ENCODE assay signal across 1 cellular context in the genomic region with DNA sequence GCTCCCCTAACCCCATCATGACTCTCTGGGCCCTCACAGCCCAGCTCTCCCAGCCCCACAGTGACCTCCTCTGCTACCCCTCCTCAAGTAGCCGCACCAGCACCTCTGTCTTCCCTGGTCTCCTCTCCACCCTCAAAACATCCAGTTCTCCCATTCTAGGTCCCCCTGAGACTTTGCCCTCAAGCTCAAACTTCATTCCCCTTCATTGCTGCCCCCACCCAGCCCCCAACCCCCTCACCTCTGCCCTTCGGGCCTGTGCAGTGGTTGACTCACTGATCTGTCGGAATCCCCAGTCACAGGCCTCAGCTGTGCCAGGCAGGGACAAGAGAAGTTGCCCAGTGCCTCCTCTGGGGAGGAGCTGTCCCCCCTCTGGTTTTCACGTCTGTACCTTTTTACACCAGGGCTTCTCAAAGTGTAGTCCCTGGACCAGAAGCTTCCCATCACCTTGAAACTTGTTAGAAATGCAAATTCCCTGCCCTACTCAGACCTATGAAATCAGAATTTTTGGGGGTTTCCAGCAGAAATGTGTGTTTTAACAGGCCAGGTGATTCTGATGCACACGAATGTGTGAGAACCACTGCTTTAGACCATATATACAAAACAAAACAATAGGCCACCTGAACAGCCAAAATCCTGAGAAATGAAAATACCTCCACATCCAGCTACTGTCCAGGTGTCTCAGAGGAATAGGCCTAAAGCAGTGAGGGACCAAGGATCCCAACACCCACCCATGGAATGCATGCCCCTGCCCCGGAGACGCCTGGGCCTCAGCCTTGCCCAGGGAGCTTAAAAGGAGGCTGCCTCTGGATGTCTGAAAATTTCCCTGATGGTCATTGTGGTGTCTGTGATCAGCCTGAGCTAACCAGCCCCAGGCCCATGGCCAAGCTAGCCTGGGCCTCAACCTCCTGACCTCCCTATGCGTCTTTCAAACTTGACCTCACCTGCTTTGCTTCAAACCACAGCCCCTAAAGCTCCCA.
TF ChIP-seq lines count a peak whose summit lies in the region.

No MANE protein-coding gene starts in this region.

TF ChIP-seq in HepG2, 621 proteins besides CTCF, POLR2A, EP300 and RAD21 (continues in another document):
- TF ChIP-seq, protein P1, sequence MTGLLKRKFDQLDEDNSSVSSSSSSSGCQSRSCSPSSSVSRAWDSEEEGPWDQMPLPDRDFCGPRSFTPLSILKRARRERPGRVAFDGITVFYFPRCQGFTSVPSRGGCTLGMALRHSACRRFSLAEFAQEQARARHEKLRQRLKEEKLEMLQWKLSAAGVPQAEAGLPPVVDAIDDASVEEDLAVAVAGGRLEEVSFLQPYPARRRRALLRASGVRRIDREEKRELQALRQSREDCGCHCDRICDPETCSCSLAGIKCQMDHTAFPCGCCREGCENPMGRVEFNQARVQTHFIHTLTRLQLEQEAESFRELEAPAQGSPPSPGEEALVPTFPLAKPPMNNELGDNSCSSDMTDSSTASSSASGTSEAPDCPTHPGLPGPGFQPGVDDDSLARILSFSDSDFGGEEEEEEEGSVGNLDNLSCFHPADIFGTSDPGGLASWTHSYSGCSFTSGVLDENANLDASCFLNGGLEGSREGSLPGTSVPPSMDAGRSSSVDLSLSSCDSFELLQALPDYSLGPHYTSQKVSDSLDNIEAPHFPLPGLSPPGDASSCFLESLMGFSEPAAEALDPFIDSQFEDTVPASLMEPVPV (CRISPR knock-in tag; IDR thresholded peaks at IDR 0.05): no peak; the same call in 1 of the 2 replicates
- TF ChIP-seq, protein P2, sequence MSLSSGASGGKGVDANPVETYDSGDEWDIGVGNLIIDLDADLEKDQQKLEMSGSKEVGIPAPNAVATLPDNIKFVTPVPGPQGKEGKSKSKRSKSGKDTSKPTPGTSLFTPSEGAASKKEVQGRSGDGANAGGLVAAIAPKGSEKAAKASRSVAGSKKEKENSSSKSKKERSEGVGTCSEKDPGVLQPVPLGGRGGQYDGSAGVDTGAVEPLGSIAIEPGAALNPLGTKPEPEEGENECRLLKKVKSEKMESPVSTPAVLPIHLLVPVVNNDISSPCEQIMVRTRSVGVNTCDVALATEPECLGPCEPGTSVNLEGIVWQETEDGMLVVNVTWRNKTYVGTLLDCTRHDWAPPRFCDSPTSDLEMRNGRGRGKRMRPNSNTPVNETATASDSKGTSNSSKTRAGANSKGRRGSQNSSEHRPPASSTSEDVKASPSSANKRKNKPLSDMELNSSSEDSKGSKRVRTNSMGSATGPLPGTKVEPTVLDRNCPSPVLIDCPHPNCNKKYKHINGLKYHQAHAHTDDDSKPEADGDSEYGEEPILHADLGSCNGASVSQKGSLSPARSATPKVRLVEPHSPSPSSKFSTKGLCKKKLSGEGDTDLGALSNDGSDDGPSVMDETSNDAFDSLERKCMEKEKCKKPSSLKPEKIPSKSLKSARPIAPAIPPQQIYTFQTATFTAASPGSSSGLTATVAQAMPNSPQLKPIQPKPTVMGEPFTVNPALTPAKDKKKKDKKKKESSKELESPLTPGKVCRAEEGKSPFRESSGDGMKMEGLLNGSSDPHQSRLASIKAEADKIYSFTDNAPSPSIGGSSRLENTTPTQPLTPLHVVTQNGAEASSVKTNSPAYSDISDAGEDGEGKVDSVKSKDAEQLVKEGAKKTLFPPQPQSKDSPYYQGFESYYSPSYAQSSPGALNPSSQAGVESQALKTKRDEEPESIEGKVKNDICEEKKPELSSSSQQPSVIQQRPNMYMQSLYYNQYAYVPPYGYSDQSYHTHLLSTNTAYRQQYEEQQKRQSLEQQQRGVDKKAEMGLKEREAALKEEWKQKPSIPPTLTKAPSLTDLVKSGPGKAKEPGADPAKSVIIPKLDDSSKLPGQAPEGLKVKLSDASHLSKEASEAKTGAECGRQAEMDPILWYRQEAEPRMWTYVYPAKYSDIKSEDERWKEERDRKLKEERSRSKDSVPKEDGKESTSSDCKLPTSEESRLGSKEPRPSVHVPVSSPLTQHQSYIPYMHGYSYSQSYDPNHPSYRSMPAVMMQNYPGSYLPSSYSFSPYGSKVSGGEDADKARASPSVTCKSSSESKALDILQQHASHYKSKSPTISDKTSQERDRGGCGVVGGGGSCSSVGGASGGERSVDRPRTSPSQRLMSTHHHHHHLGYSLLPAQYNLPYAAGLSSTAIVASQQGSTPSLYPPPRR (CRISPR knock-in tag; IDR thresholded peaks at IDR 0.05; ENCODE audit: borderline replicate concordance): 0 out of 2 replicates have a peak, but pooled peaks have one; percentile 5
- TF ChIP-seq, protein P3, sequence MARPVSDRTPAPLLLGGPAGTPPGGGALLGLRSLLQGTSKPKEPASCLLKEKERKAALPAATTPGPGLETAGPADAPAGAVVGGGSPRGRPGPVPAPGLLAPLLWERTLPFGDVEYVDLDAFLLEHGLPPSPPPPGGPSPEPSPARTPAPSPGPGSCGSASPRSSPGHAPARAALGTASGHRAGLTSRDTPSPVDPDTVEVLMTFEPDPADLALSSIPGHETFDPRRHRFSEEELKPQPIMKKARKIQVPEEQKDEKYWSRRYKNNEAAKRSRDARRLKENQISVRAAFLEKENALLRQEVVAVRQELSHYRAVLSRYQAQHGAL (CRISPR knock-in tag; IDR thresholded peaks at IDR 0.05; ENCODE audit: not compliant biosample characterization): no peak
- TF ChIP-seq ZNF619 (CRISPR knock-in tag; IDR thresholded peaks at IDR 0.05) (peak; percentile 72; the same call in 1 of the 2 replicates), ZNF567 (CRISPR knock-in tag; IDR thresholded peaks at IDR 0.05; ENCODE audit: borderline replicate concordance) (no peak), EEA1 (CRISPR knock-in tag; IDR thresholded peaks at IDR 0.05; ENCODE audit: borderline replicate concordance) (no peak), STAT5B (CRISPR knock-in tag; IDR thresholded peaks at IDR 0.05) (no peak), YY1 (IDR thresholded peaks at IDR 0.05; ENCODE audit: insufficient read depth, insufficient replicate concordance, low read depth, low read length) (no peak), ZNF20 (CRISPR knock-in tag; IDR thresholded peaks at IDR 0.05) (no peak), ZNF788 (CRISPR knock-in tag; IDR thresholded peaks at IDR 0.05; ENCODE audit: borderline replicate concordance) (no peak), RBM39 (IDR thresholded peaks at IDR 0.05; ENCODE audit: low read depth, low read length, poor library complexity, severe bottlenecking) (no peak), NONO (IDR thresholded peaks at IDR 0.05) (no peak), NONO (CRISPR knock-in tag; conservative IDR thresholded peaks at IDR 0.05) (peak; percentile 75), TEAD3 (CRISPR knock-in tag; optimal IDR thresholded peaks at IDR 0.05; ENCODE audit: borderline replicate concordance) (peak; percentile 37), HNRNPUL1 (IDR thresholded peaks at IDR 0.05; ENCODE audit: low read depth, low read length) (no peak), SRY (CRISPR knock-in tag; IDR thresholded peaks at IDR 0.05) (no peak), FOSL1 (CRISPR knock-in tag; IDR thresholded peaks at IDR 0.05; ENCODE audit: borderline replicate concordance) (no peak), KAT2B (IDR thresholded peaks at IDR 0.05; ENCODE audit: borderline replicate concordance, low read depth, low read length) (no peak), TCF12 (IDR thresholded peaks at IDR 0.05) (no peak), TCF12 (CRISPR knock-in tag; IDR thresholded peaks at IDR 0.05) (no peak), ZNF780A (CRISPR knock-in tag; IDR thresholded peaks at IDR 0.05) (0 out of 2 replicates have a peak, but pooled peaks have one; percentile 32), ZNF839 (CRISPR knock-in tag; IDR thresholded peaks at IDR 0.05; ENCODE audit: borderline replicate concordance) (no peak), ZNF644 (CRISPR knock-in tag; IDR thresholded peaks at IDR 0.05; ENCODE audit: low read depth) (no peak)
- TF ChIP-seq, protein P4, sequence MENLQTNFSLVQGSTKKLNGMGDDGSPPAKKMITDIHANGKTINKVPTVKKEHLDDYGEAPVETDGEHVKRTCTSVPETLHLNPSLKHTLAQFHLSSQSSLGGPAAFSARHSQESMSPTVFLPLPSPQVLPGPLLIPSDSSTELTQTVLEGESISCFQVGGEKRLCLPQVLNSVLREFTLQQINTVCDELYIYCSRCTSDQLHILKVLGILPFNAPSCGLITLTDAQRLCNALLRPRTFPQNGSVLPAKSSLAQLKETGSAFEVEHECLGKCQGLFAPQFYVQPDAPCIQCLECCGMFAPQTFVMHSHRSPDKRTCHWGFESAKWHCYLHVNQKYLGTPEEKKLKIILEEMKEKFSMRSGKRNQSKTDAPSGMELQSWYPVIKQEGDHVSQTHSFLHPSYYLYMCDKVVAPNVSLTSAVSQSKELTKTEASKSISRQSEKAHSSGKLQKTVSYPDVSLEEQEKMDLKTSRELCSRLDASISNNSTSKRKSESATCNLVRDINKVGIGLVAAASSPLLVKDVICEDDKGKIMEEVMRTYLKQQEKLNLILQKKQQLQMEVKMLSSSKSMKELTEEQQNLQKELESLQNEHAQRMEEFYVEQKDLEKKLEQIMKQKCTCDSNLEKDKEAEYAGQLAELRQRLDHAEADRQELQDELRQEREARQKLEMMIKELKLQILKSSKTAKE (CRISPR knock-in tag; IDR thresholded peaks at IDR 0.05; ENCODE audit: borderline replicate concordance): 0 out of 2 replicates have a peak, but pooled peaks have one; percentile 20
- TF ChIP-seq, protein P5, sequence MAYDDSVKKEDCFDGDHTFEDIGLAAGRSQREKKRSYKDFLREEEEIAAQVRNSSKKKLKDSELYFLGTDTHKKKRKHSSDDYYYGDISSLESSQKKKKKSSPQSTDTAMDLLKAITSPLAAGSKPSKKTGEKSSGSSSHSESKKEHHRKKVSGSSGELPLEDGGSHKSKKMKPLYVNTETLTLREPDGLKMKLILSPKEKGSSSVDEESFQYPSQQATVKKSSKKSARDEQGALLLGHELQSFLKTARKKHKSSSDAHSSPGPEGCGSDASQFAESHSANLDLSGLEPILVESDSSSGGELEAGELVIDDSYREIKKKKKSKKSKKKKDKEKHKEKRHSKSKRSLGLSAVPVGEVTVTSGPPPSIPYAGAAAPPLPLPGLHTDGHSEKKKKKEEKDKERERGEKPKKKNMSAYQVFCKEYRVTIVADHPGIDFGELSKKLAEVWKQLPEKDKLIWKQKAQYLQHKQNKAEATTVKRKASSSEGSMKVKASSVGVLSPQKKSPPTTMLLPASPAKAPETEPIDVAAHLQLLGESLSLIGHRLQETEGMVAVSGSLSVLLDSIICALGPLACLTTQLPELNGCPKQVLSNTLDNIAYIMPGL (CRISPR knock-in tag; IDR thresholded peaks at IDR 0.05; ENCODE audit: borderline replicate concordance in 1 of 2, low read depth in 1 of 2): no peak
- TF ChIP-seq, protein P6, sequence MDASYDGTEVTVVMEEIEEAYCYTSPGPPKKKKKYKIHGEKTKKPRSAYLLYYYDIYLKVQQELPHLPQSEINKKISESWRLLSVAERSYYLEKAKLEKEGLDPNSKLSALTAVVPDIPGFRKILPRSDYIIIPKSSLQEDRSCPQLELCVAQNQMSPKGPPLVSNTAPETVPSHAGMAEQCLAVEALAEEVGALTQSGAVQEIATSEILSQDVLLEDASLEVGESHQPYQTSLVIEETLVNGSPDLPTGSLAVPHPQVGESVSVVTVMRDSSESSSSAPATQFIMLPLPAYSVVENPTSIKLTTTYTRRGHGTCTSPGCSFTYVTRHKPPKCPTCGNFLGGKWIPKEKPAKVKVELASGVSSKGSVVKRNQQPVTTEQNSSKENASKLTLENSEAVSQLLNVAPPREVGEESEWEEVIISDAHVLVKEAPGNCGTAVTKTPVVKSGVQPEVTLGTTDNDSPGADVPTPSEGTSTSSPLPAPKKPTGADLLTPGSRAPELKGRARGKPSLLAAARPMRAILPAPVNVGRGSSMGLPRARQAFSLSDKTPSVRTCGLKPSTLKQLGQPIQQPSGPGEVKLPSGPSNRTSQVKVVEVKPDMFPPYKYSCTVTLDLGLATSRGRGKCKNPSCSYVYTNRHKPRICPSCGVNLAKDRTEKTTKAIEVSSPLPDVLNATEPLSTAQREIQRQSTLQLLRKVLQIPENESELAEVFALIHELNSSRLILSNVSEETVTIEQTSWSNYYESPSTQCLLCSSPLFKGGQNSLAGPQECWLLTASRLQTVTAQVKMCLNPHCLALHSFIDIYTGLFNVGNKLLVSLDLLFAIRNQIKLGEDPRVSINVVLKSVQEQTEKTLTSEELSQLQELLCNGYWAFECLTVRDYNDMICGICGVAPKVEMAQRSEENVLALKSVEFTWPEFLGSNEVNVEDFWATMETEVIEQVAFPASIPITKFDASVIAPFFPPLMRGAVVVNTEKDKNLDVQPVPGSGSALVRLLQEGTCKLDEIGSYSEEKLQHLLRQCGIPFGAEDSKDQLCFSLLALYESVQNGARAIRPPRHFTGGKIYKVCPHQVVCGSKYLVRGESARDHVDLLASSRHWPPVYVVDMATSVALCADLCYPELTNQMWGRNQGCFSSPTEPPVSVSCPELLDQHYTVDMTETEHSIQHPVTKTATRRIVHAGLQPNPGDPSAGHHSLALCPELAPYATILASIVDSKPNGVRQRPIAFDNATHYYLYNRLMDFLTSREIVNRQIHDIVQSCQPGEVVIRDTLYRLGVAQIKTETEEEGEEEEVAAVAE (CRISPR knock-in tag; IDR thresholded peaks at IDR 0.05; ENCODE audit: borderline replicate concordance): no peak
- TF ChIP-seq, protein P7, sequence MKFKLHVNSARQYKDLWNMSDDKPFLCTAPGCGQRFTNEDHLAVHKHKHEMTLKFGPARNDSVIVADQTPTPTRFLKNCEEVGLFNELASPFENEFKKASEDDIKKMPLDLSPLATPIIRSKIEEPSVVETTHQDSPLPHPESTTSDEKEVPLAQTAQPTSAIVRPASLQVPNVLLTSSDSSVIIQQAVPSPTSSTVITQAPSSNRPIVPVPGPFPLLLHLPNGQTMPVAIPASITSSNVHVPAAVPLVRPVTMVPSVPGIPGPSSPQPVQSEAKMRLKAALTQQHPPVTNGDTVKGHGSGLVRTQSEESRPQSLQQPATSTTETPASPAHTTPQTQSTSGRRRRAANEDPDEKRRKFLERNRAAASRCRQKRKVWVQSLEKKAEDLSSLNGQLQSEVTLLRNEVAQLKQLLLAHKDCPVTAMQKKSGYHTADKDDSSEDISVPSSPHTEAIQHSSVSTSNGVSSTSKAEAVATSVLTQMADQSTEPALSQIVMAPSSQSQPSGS (CRISPR knock-in tag; IDR thresholded peaks at IDR 0.05): no peak
- TF ChIP-seq, protein P8, sequence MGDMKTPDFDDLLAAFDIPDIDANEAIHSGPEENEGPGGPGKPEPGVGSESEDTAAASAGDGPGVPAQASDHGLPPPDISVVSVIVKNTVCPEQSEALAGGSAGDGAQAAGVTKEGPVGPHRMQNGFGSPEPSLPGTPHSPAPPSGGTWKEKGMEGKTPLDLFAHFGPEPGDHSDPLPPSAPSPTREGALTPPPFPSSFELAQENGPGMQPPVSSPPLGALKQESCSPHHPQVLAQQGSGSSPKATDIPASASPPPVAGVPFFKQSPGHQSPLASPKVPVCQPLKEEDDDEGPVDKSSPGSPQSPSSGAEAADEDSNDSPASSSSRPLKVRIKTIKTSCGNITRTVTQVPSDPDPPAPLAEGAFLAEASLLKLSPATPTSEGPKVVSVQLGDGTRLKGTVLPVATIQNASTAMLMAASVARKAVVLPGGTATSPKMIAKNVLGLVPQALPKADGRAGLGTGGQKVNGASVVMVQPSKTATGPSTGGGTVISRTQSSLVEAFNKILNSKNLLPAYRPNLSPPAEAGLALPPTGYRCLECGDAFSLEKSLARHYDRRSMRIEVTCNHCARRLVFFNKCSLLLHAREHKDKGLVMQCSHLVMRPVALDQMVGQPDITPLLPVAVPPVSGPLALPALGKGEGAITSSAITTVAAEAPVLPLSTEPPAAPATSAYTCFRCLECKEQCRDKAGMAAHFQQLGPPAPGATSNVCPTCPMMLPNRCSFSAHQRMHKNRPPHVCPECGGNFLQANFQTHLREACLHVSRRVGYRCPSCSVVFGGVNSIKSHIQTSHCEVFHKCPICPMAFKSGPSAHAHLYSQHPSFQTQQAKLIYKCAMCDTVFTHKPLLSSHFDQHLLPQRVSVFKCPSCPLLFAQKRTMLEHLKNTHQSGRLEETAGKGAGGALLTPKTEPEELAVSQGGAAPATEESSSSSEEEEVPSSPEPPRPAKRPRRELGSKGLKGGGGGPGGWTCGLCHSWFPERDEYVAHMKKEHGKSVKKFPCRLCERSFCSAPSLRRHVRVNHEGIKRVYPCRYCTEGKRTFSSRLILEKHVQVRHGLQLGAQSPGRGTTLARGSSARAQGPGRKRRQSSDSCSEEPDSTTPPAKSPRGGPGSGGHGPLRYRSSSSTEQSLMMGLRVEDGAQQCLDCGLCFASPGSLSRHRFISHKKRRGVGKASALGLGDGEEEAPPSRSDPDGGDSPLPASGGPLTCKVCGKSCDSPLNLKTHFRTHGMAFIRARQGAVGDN (CRISPR knock-in tag; IDR thresholded peaks at IDR 0.05): no peak
